9 cellular contexts compared by ENCODE assay signal in genomic region chr19:17841371-17841809, GRCh38. TPM values are rescaled to one million over a fixed set of nuclear protein-coding genes. Genes with fewer than 3 reads are reported as not detected.
DNase-seq lines count a peak whose midpoint lies in the region; ATAC-seq, FAIRE-seq and TF ChIP-seq lines count a peak whose summit lies in the region.
"Had no signal": no experiment of that assay in that cellular context is flagged by ENCODE, and none has a peak within 500 bp of the region (broad histone marks: within the 10 kb centered on the region; RNA-seq: fewer than 3 reads in every experiment).

No MANE protein-coding gene starts in this region.

- H3K4me1 ChIP-seq in A549: peaks cover 6% of the 10 kb centered on the region

- TF ChIP-seq EP300 in A549 (IDR thresholded peaks at IDR 0.05): no peak

- no peak for FAIRE-seq in A549 (lab: Jason Lieb, UNC)
- FAIRE-seq: GM12891 had no signal

- TF ChIP-seq CTCF in A549 (IDR thresholded peaks at IDR 0.05): no peak
- no peak for TF ChIP-seq CTCF in VCaP (conservative IDR thresholded peaks at IDR 0.05)

- 3% methylated on average over 22 of the region's 30 CpGs for WGBS in A549 (ENCODE audit: missing lambda C conversion rate)

- CTCF ChIA-PET in A549 (lab: Yijun Ruan, JAX): interaction anchor here (0.7 to 1.4 kb wide), 3 partner anchors 9 to 28 kb away, joined by 3 to 4 read pairs (median 3); no protein-coding TSS in a partner anchor

- ATAC-seq in A549 (peak; percentile 60 to 66), GM21619 (IDR thresholded peaks at IDR 0.05; ENCODE audit: unreplicated experiment) (no peak)
- ATAC-seq in stimulated activated effector memory CD8-positive, alpha-beta T cell treated with anti-CD3 and anti-CD28 coated beads, Interleukin-12 subunit alpha, Interleukin-12 subunit beta, amount 100 ng/mL, for 72 hours: no peak

- peaks cover 51% of the 10 kb centered on the region for H3K4me1 Mint-ChIP-seq in stimulated activated effector memory CD8-positive, alpha-beta T cell treated with anti-CD3 and anti-CD28 coated beads, Interleukin-12 subunit alpha, Interleukin-12 subunit beta, amount 100 ng/mL, for 72 hours

- H3K9me3 Mint-ChIP-seq in stimulated activated effector memory CD8-positive, alpha-beta T cell treated with anti-CD3 and anti-CD28 coated beads, Interleukin-12 subunit alpha, Interleukin-12 subunit beta, amount 100 ng/mL, for 72 hours: no peaks in the 10 kb centered on the region
- H3K9me3 Mint-ChIP-seq: activated T-cell treated with anti-CD3 and anti-CD28 coated beads, Interleukin-2, amount 50 U/mL, for 72 hours had no signal

- peaks cover 100% of the 10 kb centered on the region for H3K36me3 Mint-ChIP-seq in stimulated activated effector memory CD8-positive, alpha-beta T cell treated with anti-CD3 and anti-CD28 coated beads, Interleukin-12 subunit alpha, Interleukin-12 subunit beta, amount 100 ng/mL, for 72 hours

- H3K27ac Mint-ChIP-seq in stimulated activated effector memory CD8-positive, alpha-beta T cell treated with anti-CD3 and anti-CD28 coated beads, Interleukin-12 subunit alpha, Interleukin-12 subunit beta, amount 100 ng/mL, for 72 hours: no peak overlapping the region

- no peak overlapping the region for H3K4me3 Mint-ChIP-seq in stimulated activated effector memory CD8-positive, alpha-beta T cell treated with anti-CD3 and anti-CD28 coated beads, Interleukin-12 subunit alpha, Interleukin-12 subunit beta, amount 100 ng/mL, for 72 hours
- H3K4me3 Mint-ChIP-seq: activated T-cell treated with anti-CD3 and anti-CD28 coated beads, Interleukin-2, amount 50 U/mL, for 72 hours had no signal

- DNase-seq in A549 (ENCODE audit: low read depth in 1 of 2, low spot score in 1 of 2) (peak in 1 of 2 experiments; percentile 74), kidney tubule cell (ENCODE audit: low spot score) (peak; percentile 7), NCI-H1694 (lab: John Stamatoyannopoulos, UW) (no peak)
- DNase-seq in stimulated activated effector memory CD8-positive, alpha-beta T cell treated with anti-CD3 and anti-CD28 coated beads, Interleukin-12 subunit alpha, Interleukin-12 subunit beta, amount 100 ng/mL, for 72 hours (ENCODE audit: low spot score in 2 of 2): no peak

- H3K27ac ChIP-seq in A549: peak overlapping the region; percentile 74 to 89
- peak overlapping the region; percentile 44; the same call in 1 of the 2 replicates for H3K27ac ChIP-seq in VCaP
- H3K27ac ChIP-seq: BLaER1 had no signal

- no peak for TF ChIP-seq RAD21 in A549 (conservative IDR thresholded peaks at IDR 0.05 in 1 of 2, IDR thresholded peaks at IDR 0.05 in 1 of 2)

- H3K9me3 ChIP-seq in A549: no peaks in the 10 kb centered on the region
- H3K9me3 ChIP-seq: BLaER1 had no signal

- POLR2A ChIA-PET in A549 (lab: Yijun Ruan, JAX): interaction anchor here (0.5 to 1.5 kb wide), 2 partner anchors 18 to 34 kb away, joined by 3 to 17 read pairs; partner anchors contain the start of gene RPL18A

- H3K4me2 ChIP-seq in A549: peak overlapping the region; percentile 92
- H3K4me2 ChIP-seq: BLaER1 had no signal

- TF ChIP-seq POLR2A in A549 (IDR thresholded peaks at IDR 0.05; ENCODE audit: low read length): no peak

- H3K4me3 ChIP-seq in A549: peak overlapping the region; percentile 47
- H3K4me3 ChIP-seq: BLaER1 had no signal

TF ChIP-seq in A549, 52 proteins besides CTCF, POLR2A, EP300 and RAD21:
- TF ChIP-seq CHD2 (IDR thresholded peaks at IDR 0.05; ENCODE audit: low read length, partially characterized antibody) (no peak), MAX (IDR thresholded peaks at IDR 0.05) (peak; percentile 24), RFX5 (IDR thresholded peaks at IDR 0.05) (peak; percentile 62; the same call in 1 of the 2 replicates)

RNA-seq across cellular contexts. Expression of gene JAK3, which starts 6.4 kb away (rescaled TPM):
- polyA plus RNA-seq in A549 (2011; rRNA removed) (0.89 and 1.2 TPM in 2 replicates), A549 (2017; fragmentation: RNase III; extraction: RNeasy Plus Mini Kit Qiagen cat#74134 plus additional on column Dnase treatment) (0.24 to 0.40 TPM (median 0.31 TPM) in 3 replicates)
- polyA plus RNA-seq in A549 (2012; cell fraction: cytosol; rRNA removed): 0.26 and 0.38 TPM in 2 replicates
- polyA plus RNA-seq in A549 (2012; cell fraction: nucleus; rRNA removed): 0.91 and 0.95 TPM in 2 replicates
- 2.6 and 2.8 TPM in 2 replicates for polyA minus RNA-seq in A549 (2011; rRNA and poly(A)+ RNA removed)

RNA-seq across cellular contexts. Expression of gene RPL18A, which starts 18.3 kb away (rescaled TPM):
- 624 and 696 TPM in 2 replicates for polyA plus RNA-seq in A549 (2011; rRNA removed)
- 1,715 and 1,844 TPM in 2 replicates for polyA plus RNA-seq in A549 (2012; cell fraction: cytosol; rRNA removed)
- 964 and 1,082 TPM in 2 replicates for polyA plus RNA-seq in A549 (2012; cell fraction: nucleus; rRNA removed)
- polyA plus RNA-seq in A549 (2017; fragmentation: RNase III; extraction: RNeasy Plus Mini Kit Qiagen cat#74134 plus additional on column Dnase treatment): 1,807 to 1,898 TPM (median 1,812 TPM) in 3 replicates
- 268 and 275 TPM in 2 replicates for polyA minus RNA-seq in A549 (2011; rRNA and poly(A)+ RNA removed)

RNA-seq across cellular contexts. Expression of gene INSL3, which starts 20.1 kb away (rescaled TPM):
- polyA plus RNA-seq in A549 (2011; rRNA removed): 0.27 and 1.2 TPM in 2 replicates
- 0.13 and 0.49 TPM in 2 replicates for polyA plus RNA-seq in A549 (2012; cell fraction: cytosol; rRNA removed)
- 0.58 TPM in 1 of 2 replicates, not detected in the other for polyA plus RNA-seq in A549 (2012; cell fraction: nucleus; rRNA removed)
- polyA plus RNA-seq in A549 (2017; fragmentation: RNase III; extraction: RNeasy Plus Mini Kit Qiagen cat#74134 plus additional on column Dnase treatment): 0.25 to 0.32 TPM (median 0.28 TPM) in 3 replicates
- polyA minus RNA-seq in A549 (2011; rRNA and poly(A)+ RNA removed): 1.5 TPM in 1 of 2 replicates, not detected in the other

RNA-seq across cellular contexts. Expression of gene SLC5A5, which starts 30.4 kb away (rescaled TPM):
- polyA plus RNA-seq in A549 (2011; rRNA removed) (0.25 TPM in 2 replicates), A549 (2017; fragmentation: RNase III; extraction: RNeasy Plus Mini Kit Qiagen cat#74134 plus additional on column Dnase treatment) (0.06 to 0.20 TPM (median 0.13 TPM) in 3 replicates)
- 0.08 and 0.09 TPM in 2 replicates for polyA plus RNA-seq in A549 (2012; cell fraction: cytosol; rRNA removed)
- 0.29 and 0.44 TPM in 2 replicates for polyA plus RNA-seq in A549 (2012; cell fraction: nucleus; rRNA removed)
- polyA minus RNA-seq in A549 (2011; rRNA and poly(A)+ RNA removed): 0.58 TPM in 2 replicates

RNA-seq across cellular contexts. Expression of gene B3GNT3, which starts 46.5 kb away (rescaled TPM):
- 2.7 and 4.8 TPM in 2 replicates for polyA plus RNA-seq in A549 (2011; rRNA removed)
- polyA plus RNA-seq in A549 (2012; cell fraction: cytosol; rRNA removed): 0.61 and 0.80 TPM in 2 replicates
- 2.0 and 2.8 TPM in 2 replicates for polyA plus RNA-seq in A549 (2012; cell fraction: nucleus; rRNA removed)
- polyA plus RNA-seq in A549 (2017; fragmentation: RNase III; extraction: RNeasy Plus Mini Kit Qiagen cat#74134 plus additional on column Dnase treatment): 1.6 to 2.4 TPM (median 1.8 TPM) in 3 replicates
- polyA minus RNA-seq in A549 (2011; rRNA and poly(A)+ RNA removed): 3.0 and 3.3 TPM in 2 replicates

Comparison
In these comparisons a context has a peak if more than half of its experiments do, and no peak if none do; other contexts are left out.
1. ATAC-seq: peak in A549 (2 of 2); none in GM21619 (single experiment) and stimulated activated effector memory CD8-positive, alpha-beta T cell treated with anti-CD3 and anti-CD28 coated beads, Interleukin-12 subunit alpha, Interleukin-12 subunit beta, amount 100 ng/mL, for 72 hours (single experiment).